ENCODE assay signal across 22 cellular contexts in the genomic region with DNA sequence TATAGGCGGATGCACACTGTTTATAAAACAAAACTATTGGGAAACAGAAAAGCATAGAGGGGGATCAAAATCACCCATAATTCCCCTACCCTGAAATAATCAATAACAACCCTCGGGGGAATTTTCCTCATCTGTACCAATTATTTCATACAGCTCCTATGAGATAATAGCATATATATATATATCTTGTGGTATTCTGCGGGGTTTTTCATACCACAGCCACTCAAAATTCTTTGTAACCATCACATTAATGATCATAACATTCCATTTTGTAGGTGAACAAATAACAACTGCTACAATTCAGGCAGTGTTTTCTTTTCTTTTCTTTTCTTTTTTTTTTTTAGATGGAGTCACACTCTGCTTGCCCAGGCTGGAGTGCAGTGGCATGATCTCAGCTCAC. TPM values are rescaled to one million over a fixed set of nuclear protein-coding genes. Genes with fewer than 3 reads are reported as not detected.
"Had no signal": no experiment of that assay in that cellular context is flagged by ENCODE, and none has a peak within 500 bp of the region (broad histone marks: within the 10 kb centered on the region; RNA-seq: fewer than 3 reads in every experiment).

No MANE protein-coding gene starts in this region.

- H3K36me3 ChIP-seq: colonic mucosa had no signal

- H3K4me3 ChIP-seq: colonic mucosa, esophagus muscularis mucosa, gastroesophageal sphincter, heart left ventricle, hepatocyte, left lung, lower lobe of right lung, mucosa of descending colon had no signal

- H3K9me3 ChIP-seq: colonic mucosa, esophagus muscularis mucosa, gastroesophageal sphincter, heart left ventricle, left lung, lower lobe of right lung, mucosa of descending colon had no signal

- H3K27me3 ChIP-seq: colonic mucosa, esophagus muscularis mucosa, foreskin keratinocyte, gastroesophageal sphincter, heart left ventricle, hepatocyte, left lung had no signal

- ATAC-seq: foreskin keratinocyte, gastroesophageal sphincter, left ventricle myocardium superior, lower lobe of right lung, mucosa of descending colon had no signal

- DNase-seq: colonic mucosa; cortex of kidney; effector CD4-positive, alpha-beta T cell; effector memory CD4-positive, alpha-beta T cell; foreskin keratinocyte; heart left ventricle; hypothalamus; immature natural killer cell; islet precursor cell; kidney; left cardiac atrium; left ventricle myocardium superior; lower lobe of right lung; mucosa of descending colon; naive B cell had no signal

- H3K27ac ChIP-seq: colonic mucosa, esophagus muscularis mucosa, foreskin keratinocyte, gastroesophageal sphincter, heart left ventricle, hepatocyte, left lung, lower lobe of right lung had no signal

- H3K4me2 ChIP-seq: hepatocyte had no signal

- H3K79me2 ChIP-seq: hepatocyte had no signal

- H2AFZ ChIP-seq: hepatocyte had no signal

- H3K4me1 ChIP-seq: colonic mucosa, esophagus muscularis mucosa, foreskin keratinocyte, gastroesophageal sphincter, heart left ventricle, left lung, lower lobe of right lung had no signal

- FAIRE-seq: endothelial cell of umbilical vein, frontal cortex, kidney had no signal

RNA-seq across cellular contexts. Expression of a gene that starts 35.3 kb away (rescaled TPM):
- total RNA-seq: epithelial cell of proximal tubule had no signal
